1 cellular context compared by ENCODE assay signal in the genomic region with DNA sequence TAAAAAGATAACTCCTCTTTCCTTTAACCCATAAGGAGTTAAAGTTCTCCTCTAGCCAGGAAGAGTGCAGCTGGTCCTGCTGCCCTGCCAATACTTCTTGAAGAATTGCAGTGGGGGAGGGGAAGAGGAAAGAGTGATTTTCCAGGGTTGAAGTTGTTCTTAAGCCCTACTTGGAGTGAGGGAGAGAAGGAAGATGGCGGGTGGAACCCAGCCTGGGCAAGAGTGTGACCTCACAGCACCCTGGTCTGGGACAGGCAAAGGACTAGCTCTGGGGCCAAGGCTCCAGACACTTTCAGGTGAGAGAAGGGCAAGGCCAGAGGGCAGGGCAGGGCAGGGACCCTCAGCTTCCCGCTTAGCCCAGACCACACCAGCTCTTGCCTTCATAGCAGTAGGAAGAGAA.
TF ChIP-seq lines count a peak whose summit lies in the region.

No MANE protein-coding gene starts in this region.

TF ChIP-seq in IMR-90, 13 proteins besides CTCF, POLR2A, EP300 and RAD21 (continued from another document):
- no peak for TF ChIP-seq NFE2L2 (IDR thresholded peaks at IDR 0.05; ENCODE audit: low read depth, low read length)
- TF ChIP-seq, protein P1, sequence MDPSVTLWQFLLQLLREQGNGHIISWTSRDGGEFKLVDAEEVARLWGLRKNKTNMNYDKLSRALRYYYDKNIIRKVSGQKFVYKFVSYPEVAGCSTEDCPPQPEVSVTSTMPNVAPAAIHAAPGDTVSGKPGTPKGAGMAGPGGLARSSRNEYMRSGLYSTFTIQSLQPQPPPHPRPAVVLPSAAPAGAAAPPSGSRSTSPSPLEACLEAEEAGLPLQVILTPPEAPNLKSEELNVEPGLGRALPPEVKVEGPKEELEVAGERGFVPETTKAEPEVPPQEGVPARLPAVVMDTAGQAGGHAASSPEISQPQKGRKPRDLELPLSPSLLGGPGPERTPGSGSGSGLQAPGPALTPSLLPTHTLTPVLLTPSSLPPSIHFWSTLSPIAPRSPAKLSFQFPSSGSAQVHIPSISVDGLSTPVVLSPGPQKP (IDR thresholded peaks at IDR 0.05; ENCODE audit: borderline replicate concordance, low read depth, low read length): no peak
